7 cellular contexts compared by ENCODE assay signal in genomic region chr11:124763156-124763947, GRCh38. TPM values are rescaled to one million over a fixed set of nuclear protein-coding genes. Genes with fewer than 3 reads are reported as not detected.
DNase-seq lines count a peak whose midpoint lies in the region; ATAC-seq and TF ChIP-seq lines count a peak whose summit lies in the region.

No MANE protein-coding gene starts in this region.

- intact Hi-C loops in activated T-helper 2 cell treated with anti-CD3 and anti-CD28 coated beads, Interferon-gamma antibody, Interleukin-2, Interleukin-4, amounts not matched to agents 10 μg/mL and 5 μg/mL and 100 μg/mL, durations not matched to agents 14 hours and 24 hours and 36 hours (cut with micrococcal nuclease), result loop anchor here (1.0 to 2.0 kb wide), 6 partner anchors 17 to 119 kb away; partner anchors contain the start of gene MSANTD2

- no peaks in the 10 kb centered on the region for H3K79me2 ChIP-seq in KMS-11 (ENCODE audit: insufficient read depth, low read depth)

- POLR2A ChIA-PET in RWPE1 (lab: Yijun Ruan, JAX; ENCODE audit: low non-redundant PET), result interaction anchor here (0.6 kb wide), 1 partner anchor 108 kb away, joined by 6 read pairs; no protein-coding TSS in a partner anchor

- H3K27ac Mint-ChIP-seq in activated T-helper 2 cell treated with anti-CD3 and anti-CD28 coated beads, Interferon-gamma antibody, Interleukin-2, Interleukin-4, amounts not matched to agents 10 μg/mL and 5 μg/mL and 100 μg/mL, durations not matched to agents 14 hours and 24 hours and 36 hours, result peak overlapping the region; percentile 67
- H3K27ac Mint-ChIP-seq in neural crest cell (ENCODE audit: unreplicated experiment), result no peak overlapping the region

- no peaks in the 10 kb centered on the region for H3K9me3 ChIP-seq in subcutaneous abdominal adipose tissue (ENCODE audit: control insufficient read depth in 5 of 5, low read length in 5 of 5)

- CTCF ChIA-PET in RWPE1 (lab: Yijun Ruan, JAX), result interaction anchor here (0.6 to 2.8 kb wide), 25 partner anchors 9 to 1369 kb away, joined by 3 to 18 read pairs (median 5); partner anchors contain the start of genes MSANTD2, SIAE, SPA17 and TBRG1

- H3K36me3 ChIP-seq in KMS-11 (ENCODE audit: insufficient read depth) (no peaks in the 10 kb centered on the region), subcutaneous abdominal adipose tissue (ENCODE audit: control insufficient read depth in 5 of 5, insufficient read depth in 5 of 5, low read length in 5 of 5) (peaks cover 0 to 20% (median 13%) of the 10 kb centered on the region in 5 donors)

- H3K27me3 ChIP-seq in KMS-11 (ENCODE audit: insufficient read depth, low read depth) (no peaks in the 10 kb centered on the region), subcutaneous abdominal adipose tissue (ENCODE audit: control insufficient read depth in 5 of 5, insufficient read depth in 4 of 5, low read length in 5 of 5) (peaks cover 21 to 36% (median 34%) of the 10 kb centered on the region in 5 donors)

- H3K4me3 ChIP-seq in KMS-11 (IDR thresholded peaks at IDR 0.05; ENCODE audit: insufficient read depth, low read depth, low read length), result no peak overlapping the region
- H3K4me3 ChIP-seq in fibroblast of villous mesenchyme (ENCODE audit: low read depth, low read length), result peak overlapping the region; percentile 68
- H3K4me3 ChIP-seq in subcutaneous abdominal adipose tissue (ENCODE audit: low read depth in 1 of 5, low read length in 5 of 5), result peak overlapping the region; percentile 74 to 88 (median 77)

- ATAC-seq in GM18502 (IDR thresholded peaks at IDR 0.05; ENCODE audit: poor library complexity, unreplicated experiment), result peak; percentile 25

- H3K4me1 ChIP-seq in KMS-11 (ENCODE audit: low read depth, poor library complexity, severe bottlenecking), result peaks cover 11% of the 10 kb centered on the region
- H3K4me1 ChIP-seq in subcutaneous abdominal adipose tissue (ENCODE audit: control insufficient read depth in 5 of 5, insufficient read depth in 5 of 5, low read length in 5 of 5), result peaks cover 2 to 43% (median 35%) of the 10 kb centered on the region in 5 donors

- DNase-seq in RWPE1 (ENCODE audit: low spot score) (peak; percentile 64), fibroblast of villous mesenchyme (ENCODE audit: low read depth) (peak; percentile 76), neural crest cell (ENCODE audit: low read depth, low spot score) (peak; percentile 87)
- DNase-seq in activated T-helper 2 cell treated with anti-CD3 and anti-CD28 coated beads, Interferon-gamma antibody, Interleukin-2, Interleukin-4, amounts not matched to agents 10 μg/mL and 5 μg/mL and 100 μg/mL, durations not matched to agents 14 hours and 24 hours and 36 hours (ENCODE audit: low spot score), result peak; percentile 73

- no peaks in the 10 kb centered on the region for H4K20me1 ChIP-seq in KMS-11 (ENCODE audit: insufficient read depth)

- peak overlapping the region; percentile 69; the same call in 1 of the 2 replicates for H2AFZ ChIP-seq in KMS-11 (ENCODE audit: low read depth)

- H3K9ac ChIP-seq in KMS-11 (peak overlapping the region; percentile 22; the same call in 1 of the 2 replicates), subcutaneous abdominal adipose tissue (ENCODE audit: low read length in 5 of 5) (peak overlapping the region in 3 of 5 donors; percentile 11 to 64 (median 52))

- H3K27me3 Mint-ChIP-seq in activated T-helper 2 cell treated with anti-CD3 and anti-CD28 coated beads, Interferon-gamma antibody, Interleukin-2, Interleukin-4, amounts not matched to agents 10 μg/mL and 5 μg/mL and 100 μg/mL, durations not matched to agents 14 hours and 24 hours and 36 hours (ENCODE audit: low read depth), result peaks cover 32% of the 10 kb centered on the region
- peaks cover 54% of the 10 kb centered on the region for H3K27me3 Mint-ChIP-seq in neural crest cell (ENCODE audit: low read depth)

- peak overlapping the region; percentile 60; the same call in 1 of the 2 replicates for H3K4me2 ChIP-seq in KMS-11

- TF ChIP-seq CTCF in KMS-11 (conservative IDR thresholded peaks at IDR 0.05; ENCODE audit: low read depth, low read length) (peak; percentile 67), RWPE1 (conservative IDR thresholded peaks at IDR 0.05; ENCODE audit: low read depth) (peak; percentile 84), fibroblast of villous mesenchyme (IDR thresholded peaks at IDR 0.05; ENCODE audit: insufficient read depth, low read depth, low read length) (peak; percentile 75), neural crest cell (conservative IDR thresholded peaks at IDR 0.05) (peak; percentile 86)

- peaks cover 15% of the 10 kb centered on the region for H3K4me1 Mint-ChIP-seq in activated T-helper 2 cell treated with anti-CD3 and anti-CD28 coated beads, Interferon-gamma antibody, Interleukin-2, Interleukin-4, amounts not matched to agents 10 μg/mL and 5 μg/mL and 100 μg/mL, durations not matched to agents 14 hours and 24 hours and 36 hours (ENCODE audit: low read depth)
- H3K4me1 Mint-ChIP-seq in neural crest cell, result peaks cover 31% of the 10 kb centered on the region

- H3K9me3 Mint-ChIP-seq in activated T-helper 2 cell treated with anti-CD3 and anti-CD28 coated beads, Interferon-gamma antibody, Interleukin-2, Interleukin-4, amounts not matched to agents 10 μg/mL and 5 μg/mL and 100 μg/mL, durations not matched to agents 14 hours and 24 hours and 36 hours, result no peaks in the 10 kb centered on the region
- H3K9me3 Mint-ChIP-seq in neural crest cell, result no peaks in the 10 kb centered on the region

- H3K36me3 Mint-ChIP-seq in activated T-helper 2 cell treated with anti-CD3 and anti-CD28 coated beads, Interferon-gamma antibody, Interleukin-2, Interleukin-4, amounts not matched to agents 10 μg/mL and 5 μg/mL and 100 μg/mL, durations not matched to agents 14 hours and 24 hours and 36 hours (ENCODE audit: low read depth), result peaks cover 8% of the 10 kb centered on the region
- no peaks in the 10 kb centered on the region for H3K36me3 Mint-ChIP-seq in neural crest cell (ENCODE audit: low read depth)

- H3K4me3 Mint-ChIP-seq in activated T-helper 2 cell treated with anti-CD3 and anti-CD28 coated beads, Interferon-gamma antibody, Interleukin-2, Interleukin-4, amounts not matched to agents 10 μg/mL and 5 μg/mL and 100 μg/mL, durations not matched to agents 14 hours and 24 hours and 36 hours (ENCODE audit: low read depth), result peak overlapping the region; percentile 98
- H3K4me3 Mint-ChIP-seq in neural crest cell, result peak overlapping the region; percentile 82

- H3K27ac ChIP-seq in KMS-11 (no peak overlapping the region), RWPE1 (no peak overlapping the region), subcutaneous abdominal adipose tissue (ENCODE audit: low read depth, low read length) (no peak overlapping the region)

RNA-seq across cellular contexts. Expression of gene ESAM, which starts 1.3 kb away (rescaled TPM):
- 0.18 and 0.23 TPM in 2 replicates for total RNA-seq in activated T-helper 2 cell treated with anti-CD3 and anti-CD28 coated beads, Interferon-gamma antibody, Interleukin-2, Interleukin-4, amounts not matched to agents 10 μg/mL and 5 μg/mL and 100 μg/mL, durations not matched to agents 14 hours and 24 hours and 36 hours
- total RNA-seq in fibroblast of villous mesenchyme (0.43 and 0.97 TPM in 2 replicates), neural crest cell (0.96 and 1.1 TPM in 2 replicates)

RNA-seq across cellular contexts. Expression of gene VSIG2, which starts 11.3 kb away (rescaled TPM):
- not detected in 2 replicates for total RNA-seq in activated T-helper 2 cell treated with anti-CD3 and anti-CD28 coated beads, Interferon-gamma antibody, Interleukin-2, Interleukin-4, amounts not matched to agents 10 μg/mL and 5 μg/mL and 100 μg/mL, durations not matched to agents 14 hours and 24 hours and 36 hours
- total RNA-seq in fibroblast of villous mesenchyme (under 0.01 TPM in 1 of 2 replicates, not detected in the other), neural crest cell (not detected in 2 replicates)

RNA-seq across cellular contexts. Expression of gene NRGN, which starts 23.6 kb away (rescaled TPM):
- total RNA-seq in activated T-helper 2 cell treated with anti-CD3 and anti-CD28 coated beads, Interferon-gamma antibody, Interleukin-2, Interleukin-4, amounts not matched to agents 10 μg/mL and 5 μg/mL and 100 μg/mL, durations not matched to agents 14 hours and 24 hours and 36 hours, result 5.0 and 6.7 TPM in 2 replicates
- total RNA-seq in fibroblast of villous mesenchyme (0.43 and 1.6 TPM in 2 replicates), neural crest cell (30.3 and 30.7 TPM in 2 replicates)

RNA-seq across cellular contexts. Expression of gene MSANTD2, which starts 36.9 kb away (rescaled TPM):
- 10.5 and 10.8 TPM in 2 replicates for total RNA-seq in activated T-helper 2 cell treated with anti-CD3 and anti-CD28 coated beads, Interferon-gamma antibody, Interleukin-2, Interleukin-4, amounts not matched to agents 10 μg/mL and 5 μg/mL and 100 μg/mL, durations not matched to agents 14 hours and 24 hours and 36 hours
- 11.2 and 13.5 TPM in 2 replicates for total RNA-seq in fibroblast of villous mesenchyme
- total RNA-seq in neural crest cell, result 28.7 and 29.0 TPM in 2 replicates
